ENCODE assay signal across 21 cellular contexts in the genomic region with DNA sequence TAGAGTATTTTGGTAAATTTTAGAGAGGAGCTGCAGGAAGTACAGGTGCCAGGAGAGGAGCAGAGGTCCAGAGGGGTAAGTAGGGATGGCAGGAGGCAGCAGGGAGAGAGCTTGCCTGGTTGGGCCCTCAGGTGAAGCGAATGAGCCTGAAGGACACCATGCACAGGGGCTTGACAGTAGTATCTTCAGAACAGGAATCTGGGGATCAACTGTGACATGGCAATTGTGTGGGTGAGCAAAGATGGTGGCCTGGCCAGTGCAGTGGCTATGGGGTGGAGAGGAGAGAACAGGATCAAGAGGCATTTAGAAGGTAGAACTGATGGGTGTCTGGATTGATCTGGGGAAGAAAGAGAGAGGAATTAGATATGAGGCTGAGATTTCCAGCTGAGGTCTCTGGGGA.
DNase-seq lines count a peak whose midpoint lies in the region; ATAC-seq, FAIRE-seq and TF ChIP-seq lines count a peak whose summit lies in the region.
"Had no signal": no experiment of that assay in that cellular context is flagged by ENCODE, and none has a peak within 500 bp of the region (broad histone marks: within the 10 kb centered on the region; RNA-seq: fewer than 3 reads in every experiment).

No MANE protein-coding gene starts in this region.

- no peaks in the 10 kb centered on the region for H4K20me1 ChIP-seq in H1 (replicated peaks in 1 of 2; ENCODE audit: control insufficient read depth in 1 of 2, insufficient read depth in 2 of 2, low read length in 2 of 2)

- H3K36me3 ChIP-seq in right atrium auricular region (no peaks in the 10 kb centered on the region), SJSA1 (no peaks in the 10 kb centered on the region), H1 (ENCODE audit: control insufficient read depth in 2 of 4, insufficient read depth in 4 of 4, low read length in 3 of 4) (no peaks in the 10 kb centered on the region), aorta (ENCODE audit: control insufficient read depth in 1 of 2, insufficient read depth in 2 of 2, low read length in 1 of 2) (no peaks in the 10 kb centered on the region)
- H3K36me3 ChIP-seq: brain microvascular endothelial cell, thyroid gland had no signal

- H3K23ac ChIP-seq in H1 (ENCODE audit: insufficient read length) = no peak overlapping the region

- no peak overlapping the region; a peak in 1 of 4 replicates for H3K4me2 ChIP-seq in H1 (ENCODE audit: insufficient read depth in 1 of 2, low read depth in 2 of 2, low read length in 2 of 2)

- WGBS in H1 (ENCODE audit: extremely low coverage in 1 of 2, insufficient coverage in 1 of 2, insufficient read length in 1 of 2, insufficient replicate concordance in 2 of 2, low coverage in 1 of 2, low lambda C conversion rate in 2 of 2, missing lambda C conversion rate in 1 of 2), 2 experiments = 93% methylated on average over 1 of the region's 1 CpG; no CpG with 5 or more reads in 1 of the 2 experiments
- WGBS in aorta, 2 donors = 94 to 100% methylated on average over 1 of the region's 1 CpG

- H3K9me3 ChIP-seq in right atrium auricular region (peaks cover 0 to 6% of the 10 kb centered on the region in 2 donors), SJSA1 (replicated peaks) (no peaks in the 10 kb centered on the region), H1 (ENCODE audit: insufficient read depth in 2 of 2, low read depth in 1 of 2, low read length in 1 of 2) (no peaks in the 10 kb centered on the region), aorta (ENCODE audit: control insufficient read depth, low read length) (no peaks in the 10 kb centered on the region)
- H3K9me3 ChIP-seq: thyroid gland had no signal

- H3K23me2 ChIP-seq in H1 (ENCODE audit: low read depth, low read length) = no peaks in the 10 kb centered on the region; the same call in 1 of the 2 replicates

- H3K27ac ChIP-seq in right atrium auricular region (no peak overlapping the region), SJSA1 (peak overlapping the region; percentile 95; the same call in 1 of the 2 replicates), H1 (ENCODE audit: low read depth, low read length) (no peak overlapping the region), aorta (ENCODE audit: low read depth in 1 of 2, low read length in 2 of 2) (peak overlapping the region; percentile 71 to 82)
- H3K27ac ChIP-seq: parathyroid adenoma had no signal

- TF ChIP-seq POLR2A in H1 (IDR thresholded peaks at IDR 0.05; ENCODE audit: control extremely low read depth in 1 of 2, low read depth in 2 of 2, low read length in 2 of 2) = no peak

- no peak for ATAC-seq in Right ventricle myocardium inferior
- ATAC-seq in aorta (ENCODE audit: low FRiP score) = no peak
- ATAC-seq in HG02763 (IDR thresholded peaks at IDR 0.05; ENCODE audit: unreplicated experiment) = no peak
- ATAC-seq: left ventricle myocardium superior had no signal

- no peak overlapping the region for H3K4ac ChIP-seq in H1 (replicated peaks; ENCODE audit: insufficient read length, low read depth, low read length)

- no peak overlapping the region for H3K56ac ChIP-seq in H1 (replicated peaks; ENCODE audit: insufficient read length, low read depth, low read length)

- FAIRE-seq in H1 (lab: Jason Lieb, UNC) = no peak
- FAIRE-seq: TTC549 had no signal

- no peak overlapping the region for H2AK5ac ChIP-seq in H1 (ENCODE audit: low read depth, low read length)

- no peak overlapping the region for H4K8ac ChIP-seq in H1 (ENCODE audit: extremely low read depth, insufficient read depth, low read length)

- H2BK12ac ChIP-seq in H1 (ENCODE audit: low read depth, low read length) = no peak overlapping the region; the same call in 1 of the 2 replicates

- H2BK20ac ChIP-seq in H1 (ENCODE audit: low read length) = no peak overlapping the region

- H3K14ac ChIP-seq in H1 (ENCODE audit: insufficient read length) = no peak overlapping the region

- no peak overlapping the region for H3K9ac ChIP-seq in H1 (replicated peaks in 1 of 4; ENCODE audit: extremely low read depth in 1 of 4, low read depth in 3 of 4, low read length in 3 of 4)
- H3K9ac ChIP-seq: parathyroid adenoma had no signal

- TF ChIP-seq CTCF in right atrium auricular region (IDR thresholded peaks at IDR 0.05) (no peak), H1 (IDR thresholded peaks at IDR 0.05; ENCODE audit: control extremely low read depth in 1 of 3, insufficient read depth in 1 of 3, low read depth in 1 of 3, low read length in 3 of 3) (no peak)

- TF ChIP-seq EP300 in H1 (IDR thresholded peaks at IDR 0.05; ENCODE audit: borderline replicate concordance in 1 of 2, low read depth in 2 of 2, low read length in 2 of 2) = no peak

- no peak overlapping the region for H4K91ac ChIP-seq in H1 (replicated peaks; ENCODE audit: insufficient read length, low read length)

- H3K79me1 ChIP-seq in H1 (ENCODE audit: low read depth, low read length) = no peaks in the 10 kb centered on the region

- DNase-seq in right atrium auricular region (ENCODE audit: low spot score) = peak; percentile 18
- DNase-seq in Right ventricle myocardium inferior (ENCODE audit: missing footprints) = no peak
- DNase-seq in SJSA1 (ENCODE audit: low read depth in 1 of 2, low spot score in 2 of 2) = no peak
- DNase-seq in H1 (ENCODE audit: low read depth in 1 of 2, low spot score in 2 of 2) = no peak
- DNase-seq in aorta = no peak
- no peak for DNase-seq in SKM-1 (lab: John Stamatoyannopoulos, UW; ENCODE audit: unreplicated experiment)
- no peak for DNase-seq in activated effector memory CD4-positive, alpha-beta T cell treated with anti-CD3 and anti-CD28 coated beads, Interleukin-2, amount 50 U/mL, for 16 hours
- DNase-seq: activated CD4-positive, alpha-beta T cell treated with anti-CD3 and anti-CD28 coated beads, Interleukin-2, amount 50 U/mL, for 4 hours; activated gamma-delta T cell; brain microvascular endothelial cell; DMS 273 treated with DMSO at 0.1 percent for 48 hours; left ventricle myocardium superior; MV-4-11; NCI-H2081 treated with DMSO at 0.1 percent for 48 hours; NCI-H524; Right ventricle myocardium superior; stimulated activated CD4-positive, alpha-beta T cell treated with anti-CD3 and anti-CD28 coated beads, Interleukin-4, amount 100 ng/mL, for 4 hours; thyroid gland had no signal

- intact Hi-C loops in Right ventricle myocardium inferior (cut with DNase I) (loop anchor here (2.0 kb wide), 1 partner anchor 69 kb away; the partner anchor contains the start of gene RNF24), aorta (cut with DNase I) (loop anchor here (1.0 to 10.0 kb wide), 5 partner anchors 19 to 195 kb away; partner anchors contain the start of gene PANK2 (in 1 of the 2))

- H2BK15ac ChIP-seq in H1 (ENCODE audit: low read length) = peak overlapping the region; percentile 13; the same call in 1 of the 2 replicates

- H2AFZ ChIP-seq in H1 (ENCODE audit: low read length) = no peak overlapping the region
- H2AFZ ChIP-seq: parathyroid adenoma had no signal

- TF ChIP-seq RAD21 in H1 (IDR thresholded peaks at IDR 0.05 in 1 of 2, conservative IDR thresholded peaks at IDR 0.05 in 1 of 2; ENCODE audit: low read depth in 2 of 2, low read length in 2 of 2) = no peak

- no peak overlapping the region for H2BK5ac ChIP-seq in H1 (ENCODE audit: low read depth, low read length)

- POLR2A ChIA-PET in H1 (lab: Charles Lee; ENCODE audit: partially characterized antibody) = interaction anchor here (1.1 to 1.7 kb wide), 3 partner anchors 62 to 194 kb away, joined by 3 to 6 read pairs (median 4); no protein-coding TSS in a partner anchor

- H2BK120ac ChIP-seq in H1 (replicated peaks; ENCODE audit: low read depth, low read length) = no peak overlapping the region

- no peak overlapping the region for H3K4me3 ChIP-seq in right atrium auricular region
- H3K4me3 ChIP-seq in SJSA1 = no peak overlapping the region
- no peak overlapping the region for H3K4me3 ChIP-seq in H1 (ENCODE audit: extremely low read depth in 1 of 4, insufficient read depth in 2 of 4, low read depth in 3 of 4, low read length in 4 of 4)
- no peak overlapping the region for H3K4me3 ChIP-seq in aorta (ENCODE audit: low read length in 2 of 2)
- H3K4me3 ChIP-seq: thyroid gland had no signal

- peaks cover 0 to 18% of the 10 kb centered on the region in 2 donors for H3K4me1 ChIP-seq in right atrium auricular region
- H3K4me1 ChIP-seq in SJSA1 (replicated peaks) = peaks cover 39% of the 10 kb centered on the region
- H3K4me1 ChIP-seq in H1 (replicated peaks in 1 of 4; ENCODE audit: control insufficient read depth in 3 of 4, insufficient read depth in 4 of 4, low read length in 3 of 4) = peaks cover 3 to 14% (median 6%) of the 10 kb centered on the region in 4 experiments
- H3K4me1 ChIP-seq in aorta (ENCODE audit: control insufficient read depth in 1 of 2, insufficient read depth in 2 of 2, low read length in 2 of 2) = peaks cover 5% of the 10 kb centered on the region in 2 donors

- peak overlapping the region; percentile 40 for H3K18ac ChIP-seq in H1 (ENCODE audit: extremely low read depth, low read length)

- no peak overlapping the region for H4K5ac ChIP-seq in H1 (ENCODE audit: insufficient read length, low read depth, low read length)

- H3K27me3 ChIP-seq in right atrium auricular region (no peaks in the 10 kb centered on the region), SJSA1 (replicated peaks) (no peaks in the 10 kb centered on the region), H1 (replicated peaks in 1 of 4; ENCODE audit: control insufficient read depth in 3 of 4, extremely low read depth in 1 of 4, insufficient read depth in 3 of 4, low read length in 3 of 4) (peaks cover 0 to 6% (median 1%) of the 10 kb centered on the region in 4 experiments; a peak in 3 of 7 replicates), aorta (ENCODE audit: control insufficient read depth in 1 of 2, insufficient read depth in 2 of 2, low read length in 1 of 2) (no peaks in the 10 kb centered on the region)
- H3K27me3 ChIP-seq: brain microvascular endothelial cell, thyroid gland had no signal

- CTCF ChIA-PET in H1 (lab: Charles Lee; ENCODE audit: partially characterized antibody) = interaction anchor here (0.8 to 4.6 kb wide), 13 partner anchors 9 to 303 kb away, joined by 3 to 41 read pairs (median 5); partner anchors contain the start of gene SPEF1

- no peaks in the 10 kb centered on the region for H3K79me2 ChIP-seq in H1 (ENCODE audit: control insufficient read depth in 1 of 2, insufficient read depth in 2 of 2, low read length in 2 of 2)
- H3K79me2 ChIP-seq: parathyroid adenoma had no signal

TF ChIP-seq in H1, 55 proteins besides CTCF, POLR2A, EP300 and RAD21:
- no peak for TF ChIP-seq TEAD4 (IDR thresholded peaks at IDR 0.05; ENCODE audit: low read depth, low read length)
- no peak for TF ChIP-seq MAFK (IDR thresholded peaks at IDR 0.05; ENCODE audit: low read depth, low read length)
- no peak for TF ChIP-seq CHD1 (IDR thresholded peaks at IDR 0.05; ENCODE audit: low read depth, low read length)
- no peak for TF ChIP-seq KDM1A (IDR thresholded peaks at IDR 0.05; ENCODE audit: borderline replicate concordance, low read length)

Comparison
In these comparisons a context has a peak if more than half of its experiments do, and no peak if none do; other contexts are left out.
1. H3K27ac ChIP-seq: peak in SJSA1 (single experiment) and aorta (2 of 2); none in right atrium auricular region (0 of 2) and H1 (single experiment).